10 cellular contexts compared by ENCODE assay signal in genomic region chr12:68113644-68114043, GRCh38. TPM values are rescaled to one million over a fixed set of nuclear protein-coding genes. Genes with fewer than 3 reads are reported as not detected.
DNase-seq lines count a peak whose midpoint lies in the region; ATAC-seq, FAIRE-seq and TF ChIP-seq lines count a peak whose summit lies in the region.
"Had no signal": no experiment of that assay in that cellular context is flagged by ENCODE, and none has a peak within 500 bp of the region (broad histone marks: within the 10 kb centered on the region; RNA-seq: fewer than 3 reads in every experiment).

No MANE protein-coding gene starts in this region.

- H3K9me3 Mint-ChIP-seq in activated CD4-positive, alpha-beta memory T cell treated with anti-CD3 and anti-CD28 coated beads for 36 hours = no peaks in the 10 kb centered on the region

- H3K4me1 ChIP-seq in pancreas = no peaks in the 10 kb centered on the region

- no peak for ATAC-seq in pancreas

- H3K36me3 Mint-ChIP-seq in activated CD4-positive, alpha-beta memory T cell treated with anti-CD3 and anti-CD28 coated beads for 36 hours = no peaks in the 10 kb centered on the region

- CTCF ChIA-PET in activated CD4-positive, alpha-beta memory T cell treated with anti-CD3 and anti-CD28 coated beads for 36 hours (lab: Charles Lee) = interaction anchor here (0.6 to 9.8 kb wide), 26 partner anchors 9 to 757 kb away, joined by 3 to 189 read pairs (median 5); partner anchors contain the start of gene IFNG

- H3K27me3 Mint-ChIP-seq in activated CD4-positive, alpha-beta memory T cell treated with anti-CD3 and anti-CD28 coated beads for 36 hours = peaks cover 3% of the 10 kb centered on the region

- TF ChIP-seq CTCF in AG10803 (conservative IDR thresholded peaks at IDR 0.05; ENCODE audit: low read length) (peak; percentile 15; the same call in 1 of the 2 replicates), HFF-Myc (IDR thresholded peaks at IDR 0.05; ENCODE audit: low read depth, low read length, missing control alignments) (peak; percentile 44), pancreas (IDR thresholded peaks at IDR 0.05) (no peak)

- H3K27ac ChIP-seq in pancreas (no peak overlapping the region), caudate nucleus (ENCODE audit: low read depth, low read length) (no peak overlapping the region)

- no peak for FAIRE-seq in pancreas (lab: Jason Lieb, UNC)

- H3K9me3 ChIP-seq in pancreas = no peaks in the 10 kb centered on the region

- 0 to 58% methylated on average over 1 of the region's 1 CpG for WGBS in pancreas, 2 donors

- no peaks in the 10 kb centered on the region for H3K27me3 ChIP-seq in pancreas

- H3K36me3 ChIP-seq in pancreas = no peaks in the 10 kb centered on the region

- intact Hi-C loops in activated CD4-positive, alpha-beta memory T cell treated with anti-CD3 and anti-CD28 coated beads for 36 hours (cut with micrococcal nuclease) = loop anchor here (1.0 to 10.0 kb wide), 3 partner anchors 45 to 1809 kb away; partner anchors contain the start of gene HELB
- intact Hi-C loops in pancreas (cut with DNase I) = no loop called here

- no peak overlapping the region for H3K4me3 Mint-ChIP-seq in activated CD4-positive, alpha-beta memory T cell treated with anti-CD3 and anti-CD28 coated beads for 36 hours

- H3K4me3 ChIP-seq in AG10803 (ENCODE audit: low read length) (no peak overlapping the region), HFF-Myc (replicated peaks; ENCODE audit: low read depth, low read length) (no peak overlapping the region), pancreas (no peak overlapping the region)

- POLR2A ChIA-PET in activated CD4-positive, alpha-beta memory T cell treated with anti-CD3 and anti-CD28 coated beads for 36 hours (lab: Charles Lee) = interaction anchor here (1.2 to 2.2 kb wide), 2 partner anchors 40 to 45 kb away, joined by 4 to 5 read pairs; no protein-coding TSS in a partner anchor

- peaks cover 41% of the 10 kb centered on the region for H3K4me1 Mint-ChIP-seq in activated CD4-positive, alpha-beta memory T cell treated with anti-CD3 and anti-CD28 coated beads for 36 hours (ENCODE audit: low read depth)

- H3K27ac Mint-ChIP-seq in activated CD4-positive, alpha-beta memory T cell treated with anti-CD3 and anti-CD28 coated beads for 36 hours = no peak overlapping the region

- DNase-seq in AG10803 (ENCODE audit: low read depth) = no peak
- no peak for DNase-seq in HFF-Myc (ENCODE audit: extremely low read depth, low read depth)
- DNase-seq in activated CD4-positive, alpha-beta memory T cell treated with anti-CD3 and anti-CD28 coated beads for 36 hours = peak; percentile 74
- DNase-seq in iPS-NIHi11 (ENCODE audit: low spot score) = peak; percentile 42
- no peak for DNase-seq in pancreas
- no peak for DNase-seq in AG08395 (ENCODE audit: low spot score)
- no peak for DNase-seq in caudate nucleus (lab: John Stamatoyannopoulos, UW)
- no peak for DNase-seq in AML-193 (lab: John Stamatoyannopoulos, UW)

RNA-seq across cellular contexts. Expression of gene IFNG, which starts 45.9 kb away (rescaled TPM):
- 100 to 1,000 TPM; 535 to 546 TPM for total RNA-seq in activated CD4-positive, alpha-beta memory T cell treated with anti-CD3 and anti-CD28 coated beads for 36 hours
- total RNA-seq in pancreas = under 1 TPM in 1 of 6 donors, not detected in 5; 0.38 TPM
- polyA plus RNA-seq in pancreas = not detected
- total RNA-seq: LHCN-M2, omental fat pad had no signal

Comparison
In these comparisons a context has a peak if more than half of its experiments do, and no peak if none do; other contexts are left out.
1. DNase-seq: peak in activated CD4-positive, alpha-beta memory T cell treated with anti-CD3 and anti-CD28 coated beads for 36 hours (single experiment) and iPS-NIHi11 (single experiment); none in AG10803 (single experiment), HFF-Myc (single experiment), pancreas (0 of 6), AG08395 (single experiment), caudate nucleus (0 of 61) and AML-193 (0 of 2).
2. CTCF ChIP-seq: peak in AG10803 (single experiment) and HFF-Myc (single experiment); none in pancreas (0 of 4).
3. RNA of gene IFNG, which starts 45.9 kb away (total RNA-seq): 535 to 546 TPM in activated CD4-positive, alpha-beta memory T cell treated with anti-CD3 and anti-CD28 coated beads for 36 hours; 0.38 TPM in pancreas; every median in the first group is over 100 times any median in the second.